1 cellular context compared by ENCODE assay signal in genomic region chr14:53855127-53855526, GRCh38.
TF ChIP-seq lines count a peak whose summit lies in the region.

No MANE protein-coding gene starts in this region.

TF ChIP-seq in HepG2, 621 proteins besides CTCF, POLR2A, EP300 and RAD21 (continued from another document and continues in another):
- TF ChIP-seq ZNF609 (CRISPR knock-in tag; IDR thresholded peaks at IDR 0.05; ENCODE audit: borderline replicate concordance) (no peak), ZGPAT (CRISPR knock-in tag; IDR thresholded peaks at IDR 0.05) (peak; percentile 82), MIER2 (CRISPR knock-in tag; IDR thresholded peaks at IDR 0.05) (no peak), GMEB2 (CRISPR knock-in tag; IDR thresholded peaks at IDR 0.05; ENCODE audit: low read depth) (no peak), DNMT1 (CRISPR knock-in tag; IDR thresholded peaks at IDR 0.05) (no peak), IKZF1 (IDR thresholded peaks at IDR 0.05) (no peak), SMARCC2 (IDR thresholded peaks at IDR 0.05) (0 out of 2 replicates have a peak, but pooled peaks have one; percentile 31), ZNF549 (CRISPR knock-in tag; IDR thresholded peaks at IDR 0.05) (no peak), USF2 (IDR thresholded peaks at IDR 0.05; ENCODE audit: low read depth, low read length) (no peak), USF2 (CRISPR knock-in tag; IDR thresholded peaks at IDR 0.05; ENCODE audit: borderline replicate concordance) (no peak), ZNF770 (CRISPR knock-in tag; IDR thresholded peaks at IDR 0.05) (no peak), HNRNPLL (IDR thresholded peaks at IDR 0.05; ENCODE audit: low read depth, low read length, poor library complexity, severe bottlenecking) (no peak), PRMT3 (CRISPR knock-in tag; IDR thresholded peaks at IDR 0.05; ENCODE audit: borderline replicate concordance, low read depth) (no peak), ZNF660 (CRISPR knock-in tag; IDR thresholded peaks at IDR 0.05; ENCODE audit: borderline replicate concordance, low read depth) (no peak), FOXA1 (IDR thresholded peaks at IDR 0.05) (no peak), FOXA1 (CRISPR knock-in tag; IDR thresholded peaks at IDR 0.05) (0 out of 2 replicates have a peak, but pooled peaks have one; percentile 49), ZNF639 (CRISPR knock-in tag; conservative IDR thresholded peaks at IDR 0.05) (no peak), DMAP1 (CRISPR knock-in tag; IDR thresholded peaks at IDR 0.05) (no peak), JUND (CRISPR knock-in tag; IDR thresholded peaks at IDR 0.05) (peak; percentile 58; the same call in 1 of the 2 replicates), ZZZ3 (CRISPR knock-in tag; IDR thresholded peaks at IDR 0.05; ENCODE audit: borderline replicate concordance) (no peak), ZHX2 (IDR thresholded peaks at IDR 0.05; ENCODE audit: low read depth) (no peak), ZHX2 (CRISPR knock-in tag; IDR thresholded peaks at IDR 0.05; ENCODE audit: borderline replicate concordance) (no peak), ZNF672 (CRISPR knock-in tag; IDR thresholded peaks at IDR 0.05) (no peak), ZBTB26 (CRISPR knock-in tag; IDR thresholded peaks at IDR 0.05; ENCODE audit: borderline replicate concordance) (no peak), ZNF12 (CRISPR knock-in tag; IDR thresholded peaks at IDR 0.05) (peak; percentile 100), MBD4 (IDR thresholded peaks at IDR 0.05; ENCODE audit: borderline replicate concordance, low read length) (no peak), JARID2 (CRISPR knock-in tag; IDR thresholded peaks at IDR 0.05; ENCODE audit: insufficient replicate concordance) (no peak), KLF9 (CRISPR knock-in tag; IDR thresholded peaks at IDR 0.05; ENCODE audit: low read depth) (no peak), HOXA3 (CRISPR knock-in tag; IDR thresholded peaks at IDR 0.05) (no peak), MIXL1 (CRISPR knock-in tag; IDR thresholded peaks at IDR 0.05) (peak; percentile 79; the same call in 1 of the 2 replicates), ZNF234 (CRISPR knock-in tag; conservative IDR thresholded peaks at IDR 0.05) (no peak), ZNF296 (CRISPR knock-in tag; conservative IDR thresholded peaks at IDR 0.05) (no peak), KDM6A (CRISPR knock-in tag; IDR thresholded peaks at IDR 0.05; ENCODE audit: low read depth) (peak; percentile 57; the same call in 1 of the 2 replicates), TRIM22 (IDR thresholded peaks at IDR 0.05) (no peak), NFIB (CRISPR knock-in tag; IDR thresholded peaks at IDR 0.05; ENCODE audit: borderline replicate concordance) (no peak), NFATC3 (CRISPR knock-in tag; IDR thresholded peaks at IDR 0.05) (no peak), SMAD3 (CRISPR knock-in tag; IDR thresholded peaks at IDR 0.05) (no peak), FOXA3 (CRISPR knock-in tag; IDR thresholded peaks at IDR 0.05) (peak; percentile 59), CREBL2 (CRISPR knock-in tag; IDR thresholded peaks at IDR 0.05; ENCODE audit: borderline replicate concordance) (no peak)
